Comparison of ENCODE assay signal across 8 cellular contexts in genomic region chrX:134373736-134374135, GRCh38. TPM values are rescaled to one million over a fixed set of nuclear protein-coding genes. Genes with fewer than 3 reads are reported as not detected.
DNase-seq lines count a peak whose midpoint lies in the region; ATAC-seq, FAIRE-seq and TF ChIP-seq lines count a peak whose summit lies in the region.

No MANE protein-coding gene starts in this region.

- TF ChIP-seq CTCF in AG04450 (IDR thresholded peaks at IDR 0.05; ENCODE audit: low read depth, low read length) (no peak), IMR-90 (conservative IDR thresholded peaks at IDR 0.05; ENCODE audit: low read depth, low read length) (no peak), bronchial epithelial cell (IDR thresholded peaks at IDR 0.05; ENCODE audit: insufficient read depth, low read length, severe bottlenecking) (no peak)

- H3K9me3 ChIP-seq in AG04450 (ENCODE audit: control insufficient read depth, insufficient read depth, low read length) (no peaks in the 10 kb centered on the region), IMR-90 (ENCODE audit: control insufficient read depth, insufficient read depth, low read length) (no peaks in the 10 kb centered on the region), mucosa of rectum (ENCODE audit: control insufficient read depth in 2 of 2, low read length in 2 of 2) (no peaks in the 10 kb centered on the region)

- BruUV-seq in IMR-90 (replicated peaks; lab: Mats Ljungman, UMichigan) = no TSS peak

- TF ChIP-seq POLR2A in IMR-90 (IDR thresholded peaks at IDR 0.05; ENCODE audit: low read depth, low read length) = no peak

- no peaks in the 10 kb centered on the region for H3K27me3 ChIP-seq in AG04450 (ENCODE audit: control insufficient read depth, insufficient read depth, low read length)
- no peaks in the 10 kb centered on the region for H3K27me3 ChIP-seq in IMR-90 (ENCODE audit: control insufficient read depth, insufficient read depth, low read length)
- no peaks in the 10 kb centered on the region for H3K27me3 ChIP-seq in bronchial epithelial cell (ENCODE audit: control insufficient read depth, insufficient read depth, low read length)
- no peaks in the 10 kb centered on the region for H3K27me3 ChIP-seq in mucosa of rectum (ENCODE audit: control insufficient read depth in 2 of 2, insufficient read depth in 2 of 2, low read length in 2 of 2)

- peak overlapping the region; percentile 78; the same call in 1 of the 2 replicates for H3K4me2 ChIP-seq in IMR-90 (ENCODE audit: low read depth, low read length)

- DNase-seq in AG04450 (ENCODE audit: low read depth, low spot score) (no peak), IMR-90 (no peak), bronchial epithelial cell (ENCODE audit: low read depth) (no peak), 8988T (no peak), RPMI8226 (no peak)

- ATAC-seq in IMR-90 (ENCODE audit: low read depth) = no peak
- ATAC-seq in HG03135 (IDR thresholded peaks at IDR 0.05; ENCODE audit: unreplicated experiment) = no peak
- no peak for ATAC-seq in GM18858 (IDR thresholded peaks at IDR 0.05; ENCODE audit: unreplicated experiment)

- H3K27ac ChIP-seq in AG04450 (ENCODE audit: low read depth, low read length) = peak overlapping the region; percentile 87
- peak overlapping the region; percentile 69 for H3K27ac ChIP-seq in IMR-90 (ENCODE audit: insufficient read depth, low read length)
- peak overlapping the region; percentile 83 to 88 for H3K27ac ChIP-seq in mucosa of rectum (ENCODE audit: low read depth in 2 of 2, low read length in 2 of 2)

- no peak overlapping the region for H3K18ac ChIP-seq in IMR-90 (ENCODE audit: low read depth, low read length)

- H4K5ac ChIP-seq in IMR-90 (ENCODE audit: low read depth, low read length) = no peak overlapping the region

- H2BK5ac ChIP-seq in IMR-90 (ENCODE audit: low read depth, low read length, poor library complexity, severe bottlenecking) = no peak overlapping the region

- intact Hi-C loops in IMR-90 (cut with micrococcal nuclease) = no loop called here

- H3K9me1 ChIP-seq in IMR-90 (ENCODE audit: insufficient read depth, low read length) = no peaks in the 10 kb centered on the region

- 29% methylated on average over 2 of the region's 8 CpGs; no CpG with 5 or more reads in 1 of the 2 experiments for WGBS in IMR-90 (ENCODE audit: extremely low coverage in 2 of 2, insufficient read length in 1 of 2), 2 experiments

- in situ Hi-C loops in IMR-90 (cut with MboI; ENCODE audit: low sequenced_read_pairs) = no loop called here

- POLR2A ChIA-PET in AG04450 (lab: Yijun Ruan, JAX) (no interaction called here), IMR-90 (lab: Charles Lee; ENCODE audit: unreplicated experiment) (no interaction called here)

- no peak overlapping the region for H2AK5ac ChIP-seq in IMR-90 (ENCODE audit: low read depth, low read length)

- no peaks in the 10 kb centered on the region for H4K20me1 ChIP-seq in IMR-90 (ENCODE audit: insufficient read depth, low read length)

- no peaks in the 10 kb centered on the region for H3K36me3 ChIP-seq in IMR-90 (ENCODE audit: control insufficient read depth, insufficient read depth, low read length)
- no peaks in the 10 kb centered on the region for H3K36me3 ChIP-seq in bronchial epithelial cell (ENCODE audit: control insufficient read depth, insufficient read depth, low read length)
- no peaks in the 10 kb centered on the region for H3K36me3 ChIP-seq in mucosa of rectum (ENCODE audit: control insufficient read depth in 2 of 2, insufficient read depth in 2 of 2, low read length in 2 of 2)

- no peak for FAIRE-seq in bronchial epithelial cell (lab: Jason Lieb, UNC)

- H4K8ac ChIP-seq in IMR-90 (ENCODE audit: low read depth in 2 of 2, low read length in 2 of 2) = no peak overlapping the region

- CTCF ChIA-PET in AG04450 (lab: Charles Lee) (no interaction called here), IMR-90 (lab: Yijun Ruan, JAX) (no interaction called here)

- no peak overlapping the region for H2BK120ac ChIP-seq in IMR-90 (ENCODE audit: low read depth, low read length)

- H3K4me3 ChIP-seq in AG04450 (ENCODE audit: low read depth, low read length) (peak overlapping the region; percentile 78), IMR-90 (ENCODE audit: insufficient read depth, low read depth, low read length) (peak overlapping the region; percentile 82), bronchial epithelial cell (ENCODE audit: low read depth, low read length) (peak overlapping the region; percentile 63), mucosa of rectum (ENCODE audit: low read length in 2 of 2) (peak overlapping the region; percentile 79 to 84)

- H3K4me1 ChIP-seq in IMR-90 (ENCODE audit: control insufficient read depth, insufficient read depth, low read length) (no peaks in the 10 kb centered on the region), mucosa of rectum (ENCODE audit: control insufficient read depth in 2 of 2, insufficient read depth in 2 of 2, low read length in 2 of 2) (no peaks in the 10 kb centered on the region)

- dilution Hi-C loops in IMR-90 (cut with HindIII; ENCODE audit: low sequenced_read_pairs, unreplicated experiment) = no loop called here

- no peak overlapping the region for H3K23ac ChIP-seq in IMR-90 (ENCODE audit: low read depth, low read length)

- H3K4ac ChIP-seq in IMR-90 (ENCODE audit: low read depth, low read length) = no peak overlapping the region; the same call in 1 of the 2 replicates

- no peaks in the 10 kb centered on the region for H3K79me1 ChIP-seq in IMR-90 (ENCODE audit: low read depth in 1 of 2, low read length in 2 of 2)

- no peak overlapping the region for H2AFZ ChIP-seq in IMR-90 (replicated peaks; ENCODE audit: low read length, poor library complexity)

- no peak overlapping the region for H2BK15ac ChIP-seq in IMR-90 (ENCODE audit: low read depth, low read length)

- H3K9ac ChIP-seq in IMR-90 (ENCODE audit: low read depth, low read length) (peak overlapping the region; percentile 64), mucosa of rectum (ENCODE audit: low read depth in 1 of 2, low read length in 2 of 2) (peak overlapping the region; percentile 78 to 81)

- 0 out of 2 replicates have a peak overlapping the region, but pooled peaks have one; percentile 25 for H3K14ac ChIP-seq in IMR-90 (replicated peaks; ENCODE audit: low read depth, low read length)

- no peak overlapping the region for H4K91ac ChIP-seq in IMR-90 (ENCODE audit: insufficient read depth, low read depth, low read length)

- H2BK20ac ChIP-seq in IMR-90 (ENCODE audit: low read depth, low read length) = no peak overlapping the region

- H3K56ac ChIP-seq in IMR-90 (ENCODE audit: extremely low read depth, insufficient read depth, low read length) = 0 out of 2 replicates have a peak overlapping the region, but pooled peaks have one; percentile 34

- TF ChIP-seq RAD21 in IMR-90 (IDR thresholded peaks at IDR 0.05; ENCODE audit: low read length) = no peak

- no peak overlapping the region for H2AK9ac ChIP-seq in IMR-90 (replicated peaks; ENCODE audit: low read depth, low read length, poor library complexity)

TF ChIP-seq in IMR-90, 13 proteins besides CTCF, POLR2A, EP300 and RAD21:
- TF ChIP-seq CHD1 (IDR thresholded peaks at IDR 0.05; ENCODE audit: low read depth, low read length) = no peak
- no peak for TF ChIP-seq MXI1 (IDR thresholded peaks at IDR 0.05; ENCODE audit: borderline replicate concordance, low read depth, low read length)
- TF ChIP-seq MAZ (IDR thresholded peaks at IDR 0.05; ENCODE audit: borderline replicate concordance, low read depth, low read length) = no peak
- no peak for TF ChIP-seq ELK1 (IDR thresholded peaks at IDR 0.05; ENCODE audit: borderline replicate concordance, low read depth, low read length)
- no peak for TF ChIP-seq USF2 (IDR thresholded peaks at IDR 0.05; ENCODE audit: low read depth, low read length)
- TF ChIP-seq NFE2L2 (IDR thresholded peaks at IDR 0.05; ENCODE audit: low read depth, low read length) = no peak
- TF ChIP-seq MAFK (IDR thresholded peaks at IDR 0.05; ENCODE audit: low read depth, low read length) = no peak
- no peak for TF ChIP-seq CEBPB (IDR thresholded peaks at IDR 0.05; ENCODE audit: low read depth, low read length)
- TF ChIP-seq BHLHE40 (IDR thresholded peaks at IDR 0.05; ENCODE audit: low read depth, low read length) = no peak
- TF ChIP-seq FOS (IDR thresholded peaks at IDR 0.05; ENCODE audit: low read depth, low read length) = no peak
- no peak for TF ChIP-seq RCOR1 (IDR thresholded peaks at IDR 0.05; ENCODE audit: insufficient replicate concordance, low read length)
- no peak for TF ChIP-seq SMC3 (IDR thresholded peaks at IDR 0.05; ENCODE audit: low read depth, low read length)
- no peak for TF ChIP-seq RFX5 (IDR thresholded peaks at IDR 0.05; ENCODE audit: low read depth, low read length)

RNA-seq across cellular contexts. Expression of gene PHF6, which starts 0.6 kb away (rescaled TPM):
- 15.1 and 16.1 TPM in 2 replicates for polyA plus RNA-seq in AG04450 (2011; rRNA removed)
- polyA minus RNA-seq in AG04450 (2011; rRNA and poly(A)+ RNA removed) = 9.4 and 18.9 TPM in 2 replicates
- 22.0 and 34.4 TPM in 2 replicates for total RNA-seq in IMR-90 (2012; rRNA removed)
- 5.3 and 8.1 TPM in 2 replicates for polyA plus RNA-seq in IMR-90 (2012; rRNA removed)
- 0.66 and 0.77 TPM in 2 replicates for polyA plus RNA-seq in IMR-90 (2012; cell fraction: cytosol; rRNA removed)
- polyA plus RNA-seq in IMR-90 (2012; cell fraction: nucleus; rRNA removed; ENCODE audit: low replicate concordance) = 0.37 and 5.9 TPM in 2 replicates
- 27.1 and 28.4 TPM in 2 replicates for total RNA-seq in bronchial epithelial cell
